Comparison of ENCODE assay signal across 18 cellular contexts in genomic region chr11:60902625-60903024, GRCh38. TPM values are rescaled to one million over a fixed set of nuclear protein-coding genes. Genes with fewer than 3 reads are reported as not detected.
A peak's percentile ranks its signal among the peaks of the same experiment; 100 is the strongest.
DNase-seq lines count a peak whose midpoint lies in the region; ATAC-seq and TF ChIP-seq lines count a peak whose summit lies in the region.
"Had no signal": no experiment of that assay in that cellular context is flagged by ENCODE, and none has a peak within 500 bp of the region (broad histone marks: within the 10 kb centered on the region; RNA-seq: fewer than 3 reads in every experiment).

No MANE protein-coding gene starts in this region.

- TF ChIP-seq CTCF in CD8-positive, alpha-beta T cell (IDR thresholded peaks at IDR 0.05), result no peak
- TF ChIP-seq CTCF in endodermal cell (conservative IDR thresholded peaks at IDR 0.05) (no peak), ascending aorta (IDR thresholded peaks at IDR 0.05) (no peak)

- ATAC-seq in CD8-positive, alpha-beta T cell, result no peak
- ATAC-seq: A549 had no signal

- H4K5ac ChIP-seq in mesendoderm (ENCODE audit: low read length), result no peak overlapping the region

- no peak overlapping the region for H3K27ac ChIP-seq in CD8-positive, alpha-beta T cell (ENCODE audit: low read depth, low read length)
- H3K27ac ChIP-seq in endodermal cell (ENCODE audit: low read depth, low read length), result no peak overlapping the region
- no peak overlapping the region for H3K27ac ChIP-seq in ascending aorta
- no peak overlapping the region for H3K27ac ChIP-seq in mesendoderm (ENCODE audit: low read depth, low read length)
- H3K27ac ChIP-seq: A549, BLaER1, PC-9, RWPE1, SJCRH30 had no signal

- H3K79me2 ChIP-seq in mesendoderm (ENCODE audit: control insufficient read depth, insufficient read depth, low read length), result peaks cover 38% of the 10 kb centered on the region

- 85 to 96% methylated on average over 4 to 11 of the region's 11 CpGs for WGBS in endodermal cell (ENCODE audit: insufficient coverage in 1 of 2, insufficient read length in 1 of 2), 2 experiments
- no CpG with 5 or more reads among the region's 11 CpGs for WGBS in mesendoderm (ENCODE audit: extremely low coverage, insufficient coverage, low lambda C conversion rate)

- no peaks in the 10 kb centered on the region for H3K27me3 ChIP-seq in CD8-positive, alpha-beta T cell (ENCODE audit: insufficient read depth, low read length)
- H3K27me3 ChIP-seq in endodermal cell (ENCODE audit: control insufficient read depth, insufficient read depth, low read length, poor library complexity, severe bottlenecking) (no peaks in the 10 kb centered on the region), ascending aorta (no peaks in the 10 kb centered on the region), mesendoderm (ENCODE audit: insufficient read depth, low read length, poor library complexity) (no peaks in the 10 kb centered on the region)
- H3K27me3 ChIP-seq: BLaER1, SJCRH30 had no signal

- H3K4me3 Mint-ChIP-seq in activated naive CD4-positive, alpha-beta T cell treated with anti-CD3 and anti-CD28 coated beads, Interleukin-2, amount 10 ng/mL, durations not matched to agents 7 days and 5 days, result no peak overlapping the region
- no peak overlapping the region for H3K4me3 Mint-ChIP-seq in activated naive CD4-positive, alpha-beta T cell treated with anti-CD3 and anti-CD28 coated beads for 36 hours
- H3K4me3 Mint-ChIP-seq in CD8-positive, alpha-beta T cell, result no peak overlapping the region
- H3K4me3 Mint-ChIP-seq in endodermal cell, result no peak overlapping the region

- no peak overlapping the region for H3K18ac ChIP-seq in mesendoderm (ENCODE audit: low read length)

- H4K8ac ChIP-seq in mesendoderm (ENCODE audit: low read depth, low read length), result no peak overlapping the region

- H3K9ac ChIP-seq in endodermal cell (ENCODE audit: extremely low read depth, low read length, poor library complexity, severe bottlenecking), result no peak overlapping the region
- no peak overlapping the region for H3K9ac ChIP-seq in mesendoderm (ENCODE audit: low read length)

- H3K27me3 Mint-ChIP-seq in activated naive CD4-positive, alpha-beta T cell treated with anti-CD3 and anti-CD28 coated beads, Interleukin-2, amount 10 ng/mL, durations not matched to agents 7 days and 5 days, result peaks cover 1% of the 10 kb centered on the region
- no peaks in the 10 kb centered on the region for H3K27me3 Mint-ChIP-seq in activated naive CD4-positive, alpha-beta T cell treated with anti-CD3 and anti-CD28 coated beads for 36 hours (ENCODE audit: low read depth)
- H3K27me3 Mint-ChIP-seq in CD8-positive, alpha-beta T cell (ENCODE audit: low read depth), result no peaks in the 10 kb centered on the region
- H3K27me3 Mint-ChIP-seq in endodermal cell (ENCODE audit: insufficient read depth), result peaks cover under 1% of the 10 kb centered on the region

- H3K4me1 ChIP-seq in CD8-positive, alpha-beta T cell (ENCODE audit: insufficient read depth, low read length), result peaks cover 35% of the 10 kb centered on the region
- H3K4me1 ChIP-seq in endodermal cell (ENCODE audit: control insufficient read depth, insufficient read depth, low read length) (peaks cover 6% of the 10 kb centered on the region), ascending aorta (peaks cover 6 to 18% of the 10 kb centered on the region in 2 donors), mesendoderm (ENCODE audit: control insufficient read depth, low read depth, low read length) (no peaks in the 10 kb centered on the region)

- CTCF ChIA-PET in activated naive CD4-positive, alpha-beta T cell treated with anti-CD3 and anti-CD28 coated beads, Interleukin-2, amount 10 ng/mL, durations not matched to agents 7 days and 5 days (lab: Charles Lee), result interaction anchor here (1.2 to 10.1 kb wide), 5 partner anchors 8 to 178 kb away, joined by 4 to 100 read pairs (median 35); partner anchors contain the start of gene TMEM109
- CTCF ChIA-PET in activated naive CD4-positive, alpha-beta T cell treated with anti-CD3 and anti-CD28 coated beads for 36 hours (lab: Charles Lee), result interaction anchor here (0.7 to 9.9 kb wide), 4 partner anchors 13 to 127 kb away, joined by 3 to 82 read pairs (median 16); partner anchors contain the start of gene TMEM109
- CTCF ChIA-PET in CD8-positive, alpha-beta T cell (lab: Charles Lee), result interaction anchor here (1.2 to 10.2 kb wide), 5 partner anchors 12 to 285 kb away, joined by 3 to 163 read pairs (median 19); partner anchors contain the start of gene TMEM109

- H3K36me3 Mint-ChIP-seq in activated naive CD4-positive, alpha-beta T cell treated with anti-CD3 and anti-CD28 coated beads, Interleukin-2, amount 10 ng/mL, durations not matched to agents 7 days and 5 days, result peaks cover 44% of the 10 kb centered on the region
- H3K36me3 Mint-ChIP-seq in activated naive CD4-positive, alpha-beta T cell treated with anti-CD3 and anti-CD28 coated beads for 36 hours (ENCODE audit: low read depth), result peaks cover 50% of the 10 kb centered on the region
- H3K36me3 Mint-ChIP-seq in CD8-positive, alpha-beta T cell, result peaks cover 75% of the 10 kb centered on the region
- H3K36me3 Mint-ChIP-seq in endodermal cell (ENCODE audit: low read depth), result peaks cover 41% of the 10 kb centered on the region

- peaks cover 17% of the 10 kb centered on the region for H3K79me1 ChIP-seq in mesendoderm (ENCODE audit: low read length)

- intact Hi-C loops in activated naive CD4-positive, alpha-beta T cell treated with anti-CD3 and anti-CD28 coated beads for 36 hours (cut with micrococcal nuclease), result no loop called here
- intact Hi-C loops in CD8-positive, alpha-beta T cell (cut with DNase I, micrococcal nuclease), result loop anchor here in 1 of 2 experiments (10.0 kb wide), 2 partner anchors 432 to 1222 kb away; partner anchors contain the start of genes DDB1, INCENP and TKFC
- intact Hi-C loops in ascending aorta (cut with DNase I), result no loop called here

- no peak overlapping the region for H2BK15ac ChIP-seq in mesendoderm (replicated peaks; ENCODE audit: low read depth)

- POLR2A ChIA-PET in CD8-positive, alpha-beta T cell (lab: Charles Lee), result interaction anchor here (0.6 to 5.1 kb wide), 3 partner anchors 12 to 226 kb away, joined by 3 to 41 read pairs (median 3); partner anchors contain the start of gene TMEM109

- no peak overlapping the region for H3K4me2 ChIP-seq in mesendoderm (ENCODE audit: low read length)
- H3K4me2 ChIP-seq: A549, BLaER1, PC-9 had no signal

- DNase-seq in activated naive CD4-positive, alpha-beta T cell treated with anti-CD3 and anti-CD28 coated beads, Interleukin-2, amount 10 ng/mL, durations not matched to agents 7 days and 5 days, result peak; percentile 12
- DNase-seq in activated naive CD4-positive, alpha-beta T cell treated with anti-CD3 and anti-CD28 coated beads for 36 hours, result no peak
- DNase-seq in CD8-positive, alpha-beta T cell, result no peak
- DNase-seq in endodermal cell, result peak; percentile 26
- peak; percentile 8 for DNase-seq in superior temporal gyrus (ENCODE audit: extremely low spot score)
- DNase-seq in ascending aorta (ENCODE audit: low spot score in 2 of 2), result no peak
- no peak for DNase-seq in mesendoderm
- DNase-seq: DMS 273 treated with DMSO at 0.1 percent for 48 hours, NCI-H1417, NCI-H2029, NCI-H2171, NCI-H526, PC-9, SJCRH30 had no signal

- H3K56ac ChIP-seq in mesendoderm (ENCODE audit: low read length), result no peak overlapping the region

- no peak overlapping the region for H3K23ac ChIP-seq in mesendoderm (ENCODE audit: low read length)

- no peaks in the 10 kb centered on the region for H3K9me3 ChIP-seq in CD8-positive, alpha-beta T cell (ENCODE audit: low read length)
- H3K9me3 ChIP-seq in endodermal cell (ENCODE audit: control insufficient read depth, low read length) (no peaks in the 10 kb centered on the region), ascending aorta (no peaks in the 10 kb centered on the region)
- H3K9me3 ChIP-seq: A549, BLaER1, SJCRH30 had no signal

- H2AK5ac ChIP-seq in mesendoderm (ENCODE audit: low read length), result no peak overlapping the region

- peaks cover 32% of the 10 kb centered on the region for H3K4me1 Mint-ChIP-seq in activated naive CD4-positive, alpha-beta T cell treated with anti-CD3 and anti-CD28 coated beads, Interleukin-2, amount 10 ng/mL, durations not matched to agents 7 days and 5 days
- H3K4me1 Mint-ChIP-seq in activated naive CD4-positive, alpha-beta T cell treated with anti-CD3 and anti-CD28 coated beads for 36 hours (ENCODE audit: low read depth), result peaks cover 29% of the 10 kb centered on the region
- peaks cover 45% of the 10 kb centered on the region for H3K4me1 Mint-ChIP-seq in CD8-positive, alpha-beta T cell (ENCODE audit: low read depth)
- peaks cover 14% of the 10 kb centered on the region for H3K4me1 Mint-ChIP-seq in endodermal cell

- no peaks in the 10 kb centered on the region for H3K9me3 Mint-ChIP-seq in activated naive CD4-positive, alpha-beta T cell treated with anti-CD3 and anti-CD28 coated beads, Interleukin-2, amount 10 ng/mL, durations not matched to agents 7 days and 5 days
- H3K9me3 Mint-ChIP-seq in activated naive CD4-positive, alpha-beta T cell treated with anti-CD3 and anti-CD28 coated beads for 36 hours, result no peaks in the 10 kb centered on the region
- H3K9me3 Mint-ChIP-seq in CD8-positive, alpha-beta T cell, result no peaks in the 10 kb centered on the region
- H3K9me3 Mint-ChIP-seq in endodermal cell, result no peaks in the 10 kb centered on the region

- no peak overlapping the region for H2BK120ac ChIP-seq in mesendoderm (ENCODE audit: low read depth, low read length)

- no peak overlapping the region for H3K4ac ChIP-seq in mesendoderm (ENCODE audit: low read depth, low read length)

- no peak overlapping the region for H3K27ac Mint-ChIP-seq in activated naive CD4-positive, alpha-beta T cell treated with anti-CD3 and anti-CD28 coated beads, Interleukin-2, amount 10 ng/mL, durations not matched to agents 7 days and 5 days
- H3K27ac Mint-ChIP-seq in activated naive CD4-positive, alpha-beta T cell treated with anti-CD3 and anti-CD28 coated beads for 36 hours, result no peak overlapping the region
- H3K27ac Mint-ChIP-seq in CD8-positive, alpha-beta T cell, result peak overlapping the region; percentile 60
- no peak overlapping the region for H3K27ac Mint-ChIP-seq in endodermal cell

- H2BK5ac ChIP-seq in mesendoderm (ENCODE audit: low read length), result no peak overlapping the region

- H3K4me3 ChIP-seq in CD8-positive, alpha-beta T cell (ENCODE audit: low read depth, low read length), result no peak overlapping the region
- H3K4me3 ChIP-seq in endodermal cell (ENCODE audit: low read length) (no peak overlapping the region), ascending aorta (no peak overlapping the region), mesendoderm (ENCODE audit: low read length) (no peak overlapping the region)
- H3K4me3 ChIP-seq: A549, BLaER1, PC-9, SJCRH30 had no signal

- peaks cover 54% of the 10 kb centered on the region for H3K36me3 ChIP-seq in CD8-positive, alpha-beta T cell (ENCODE audit: insufficient read depth, low read length)
- H3K36me3 ChIP-seq in endodermal cell (ENCODE audit: control insufficient read depth, insufficient read depth, low read length) (peaks cover 59% of the 10 kb centered on the region), ascending aorta (peaks cover 48 to 53% of the 10 kb centered on the region in 2 donors), mesendoderm (ENCODE audit: control insufficient read depth, insufficient read depth, low read length) (peaks cover 27% of the 10 kb centered on the region)

RNA-seq across cellular contexts. Expression of gene PRPF19, which starts 3.8 kb away (rescaled TPM):
- 100 to 1,000 TPM; 108 to 119 TPM for total RNA-seq in activated naive CD4-positive, alpha-beta T cell treated with anti-CD3 and anti-CD28 coated beads for 36 hours
- total RNA-seq in CD8-positive, alpha-beta T cell, result 10 to 100 TPM; 96.1 to 99.4 TPM
- total RNA-seq in endodermal cell (100 to 1,000 TPM; 106 to 109 TPM), ascending aorta (61.6 TPM)
- polyA plus RNA-seq in endodermal cell (2013, experiment 1 of 2), result 106 TPM
- 102 TPM for polyA plus RNA-seq in endodermal cell (2013, experiment 2 of 2)
- polyA plus RNA-seq in mesendoderm (2013, experiment 1 of 2), result 124 TPM
- polyA plus RNA-seq in mesendoderm (2013, experiment 2 of 2), result 124 TPM

RNA-seq across cellular contexts. Expression of gene TMEM109, which starts 11.3 kb away (rescaled TPM):
- total RNA-seq in activated naive CD4-positive, alpha-beta T cell treated with anti-CD3 and anti-CD28 coated beads for 36 hours, result 100 to 1,000 TPM in 1 of 2 experiments, 10 to 100 TPM in 1; 94.0 to 103 TPM
- total RNA-seq in CD8-positive, alpha-beta T cell, result 10 to 100 TPM; 46.7 to 52.2 TPM
- total RNA-seq in endodermal cell (10 to 100 TPM; 41.4 to 56.8 TPM), ascending aorta (238 TPM)
- polyA plus RNA-seq in endodermal cell (2013, experiment 1 of 2), result 57.8 TPM
- polyA plus RNA-seq in endodermal cell (2013, experiment 2 of 2), result 55.8 TPM
- polyA plus RNA-seq in mesendoderm (2013, experiment 1 of 2), result 47.0 TPM
- polyA plus RNA-seq in mesendoderm (2013, experiment 2 of 2), result 48.0 TPM

RNA-seq across cellular contexts. Expression of gene TMEM132A, which starts 21.6 kb away (rescaled TPM):
- total RNA-seq in activated naive CD4-positive, alpha-beta T cell treated with anti-CD3 and anti-CD28 coated beads for 36 hours, result 1 to 10 TPM; 1.2 to 2.3 TPM
- not detected for total RNA-seq in CD8-positive, alpha-beta T cell
- total RNA-seq in endodermal cell (100 to 1,000 TPM; 135 to 140 TPM), ascending aorta (18.9 TPM)
- 230 TPM for polyA plus RNA-seq in endodermal cell (2013, experiment 1 of 2)
- 208 TPM for polyA plus RNA-seq in endodermal cell (2013, experiment 2 of 2)
- polyA plus RNA-seq in mesendoderm (2013, experiment 1 of 2), result 34.2 TPM
- 32.7 TPM for polyA plus RNA-seq in mesendoderm (2013, experiment 2 of 2)

RNA-seq across cellular contexts. Expression of gene ZP1, which starts 35.3 kb away (rescaled TPM):
- not detected for total RNA-seq in activated naive CD4-positive, alpha-beta T cell treated with anti-CD3 and anti-CD28 coated beads for 36 hours
- not detected for total RNA-seq in CD8-positive, alpha-beta T cell
- not detected for total RNA-seq in endodermal cell
- not detected for polyA plus RNA-seq in endodermal cell (2013, experiment 1 of 2)
- not detected for polyA plus RNA-seq in endodermal cell (2013, experiment 2 of 2)
- not detected for total RNA-seq in ascending aorta
- not detected for polyA plus RNA-seq in mesendoderm (2013, experiment 1 of 2)
- polyA plus RNA-seq in mesendoderm (2013, experiment 2 of 2), result not detected
- total RNA-seq: PC-9, SJCRH30 had no signal

RNA-seq across cellular contexts. Expression of gene PTGDR2, which starts 46.9 kb away (rescaled TPM):
- total RNA-seq in activated naive CD4-positive, alpha-beta T cell treated with anti-CD3 and anti-CD28 coated beads for 36 hours, result under 1 TPM; 0.14 to 0.17 TPM
- total RNA-seq in CD8-positive, alpha-beta T cell, result under 1 TPM; 0.19 to 0.22 TPM
- total RNA-seq in endodermal cell, result under 1 TPM in 1 of 2 donors, not detected in 1; 0.15 TPM
- 0.14 TPM for polyA plus RNA-seq in endodermal cell (2013, experiment 1 of 2)
- polyA plus RNA-seq in endodermal cell (2013, experiment 2 of 2), result 0.08 TPM
- total RNA-seq in ascending aorta, result not detected
- 0.06 TPM for polyA plus RNA-seq in mesendoderm (2013, experiment 1 of 2)
- polyA plus RNA-seq in mesendoderm (2013, experiment 2 of 2), result 0.07 TPM
- total RNA-seq: H4, PC-9, SJCRH30 had no signal

Comparison
In these comparisons a context has a peak if more than half of its experiments do, and no peak if none do; other contexts are left out.
1. DNase-seq: peak in activated naive CD4-positive, alpha-beta T cell treated with anti-CD3 and anti-CD28 coated beads, Interleukin-2, amount 10 ng/mL, durations not matched to agents 7 days and 5 days (single experiment), endodermal cell (single experiment) and superior temporal gyrus (single experiment); none in activated naive CD4-positive, alpha-beta T cell treated with anti-CD3 and anti-CD28 coated beads for 36 hours (single experiment), CD8-positive, alpha-beta T cell (0 of 7), ascending aorta (0 of 2) and mesendoderm (single experiment).